In the genomic region with DNA sequence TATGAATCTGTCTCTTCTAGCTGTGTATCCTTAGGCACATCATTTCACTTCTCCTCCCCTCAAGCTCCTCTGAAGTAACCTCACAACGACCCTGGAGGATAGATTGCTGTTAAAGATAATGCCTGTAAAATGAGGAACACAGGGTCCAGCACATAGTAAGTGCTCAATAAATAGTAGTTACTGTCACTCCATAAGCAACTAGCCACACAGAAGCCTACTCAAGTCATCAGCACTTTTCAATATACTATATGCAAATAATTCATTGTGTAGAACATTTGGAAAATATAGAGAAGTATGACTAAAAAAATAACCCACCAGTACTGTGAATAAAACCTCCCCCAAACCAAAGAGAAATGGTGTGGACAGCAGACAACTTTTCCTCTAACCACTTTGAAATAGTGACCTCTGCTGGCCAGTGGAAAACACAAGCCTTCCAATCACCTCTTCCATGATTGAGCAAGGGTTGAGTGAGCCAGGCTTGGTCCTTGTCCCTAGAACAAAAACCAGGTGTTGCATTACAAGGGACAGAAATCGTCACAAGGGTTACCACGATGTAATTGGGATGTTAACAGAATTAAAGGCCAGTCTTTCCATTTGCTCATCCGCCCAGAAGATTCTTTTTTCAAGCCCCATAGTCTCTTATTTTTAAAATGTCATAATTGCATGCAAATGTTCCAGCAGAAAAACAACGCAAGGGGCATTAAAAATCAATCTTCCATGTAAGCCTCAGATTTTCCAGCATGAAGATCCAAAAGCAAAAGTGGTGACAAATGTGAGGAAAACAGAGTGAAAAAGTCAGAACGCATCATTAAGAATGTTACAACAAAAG, we compare ENCODE assay signal across 8 cellular contexts. TPM values are rescaled to one million over a fixed set of nuclear protein-coding genes. Genes with fewer than 3 reads are reported as not detected.
DNase-seq lines count a peak whose midpoint lies in the region; ATAC-seq and TF ChIP-seq lines count a peak whose summit lies in the region.

No MANE protein-coding gene starts in this region.

- CTCF ChIA-PET in AG04449 (lab: Yijun Ruan, JAX) = interaction anchor here (0.6 to 9.8 kb wide), 38 partner anchors 8 to 477 kb away, joined by 3 to 191 read pairs (median 4); no protein-coding TSS in a partner anchor
- CTCF ChIA-PET in activated CD4-positive, alpha-beta T cell treated with anti-CD3 and anti-CD28 coated beads, Interleukin-2, amount 10 ng/mL, durations not matched to agents 7 days and 5 days (lab: Charles Lee) = interaction anchor here (0.8 to 1.0 kb wide), 4 partner anchors 10 to 270 kb away, joined by 3 to 8 read pairs (median 4); no protein-coding TSS in a partner anchor

- intact Hi-C loops in left cardiac atrium (cut with DNase I) = loop anchor here (5.0 to 10.0 kb wide), 3 partner anchors 267 to 480 kb away; no protein-coding TSS in a partner anchor

- H3K36me3 Mint-ChIP-seq in activated CD4-positive, alpha-beta T cell treated with anti-CD3 and anti-CD28 coated beads, Interleukin-2, amount 10 ng/mL, durations not matched to agents 7 days and 5 days (ENCODE audit: low read depth) = no peaks in the 10 kb centered on the region
- H3K36me3 Mint-ChIP-seq in activated T-cell treated with anti-CD3 and anti-CD28 coated beads, Interleukin-2, amount 50 U/mL, for 24 hours (ENCODE audit: low read depth) = peaks cover 2% of the 10 kb centered on the region

- peak; percentile 72 for TF ChIP-seq CTCF in AG04449 (IDR thresholded peaks at IDR 0.05; ENCODE audit: insufficient read depth, low read length, missing control alignments)

- H3K27me3 Mint-ChIP-seq in activated CD4-positive, alpha-beta T cell treated with anti-CD3 and anti-CD28 coated beads, Interleukin-2, amount 10 ng/mL, durations not matched to agents 7 days and 5 days = no peaks in the 10 kb centered on the region
- no peaks in the 10 kb centered on the region for H3K27me3 Mint-ChIP-seq in activated T-cell treated with anti-CD3 and anti-CD28 coated beads, Interleukin-2, amount 50 U/mL, for 24 hours

- H3K4me3 ChIP-seq in AG04449 (ENCODE audit: low read depth, low read length) (no peak overlapping the region), skeletal muscle cell (ENCODE audit: low read depth, low read length) (no peak overlapping the region)

- DNase-seq in AG04449 (ENCODE audit: low read depth, low spot score) (no peak), G401 (ENCODE audit: low spot score) (peak; percentile 66), NCI-H1930 (lab: John Stamatoyannopoulos, UW) (peak; percentile 4 to 9), left cardiac atrium (peak; percentile 34), skeletal muscle cell (ENCODE audit: low read depth) (peak; percentile 31), GOT3 (lab: John Stamatoyannopoulos, UW) (no peak)
- DNase-seq in activated CD4-positive, alpha-beta T cell treated with anti-CD3 and anti-CD28 coated beads, Interleukin-2, amount 10 ng/mL, durations not matched to agents 7 days and 5 days = peak; percentile 49
- no peak for DNase-seq in activated T-cell treated with anti-CD3 and anti-CD28 coated beads, Interleukin-2, amount 50 U/mL, for 24 hours

- H3K27ac Mint-ChIP-seq in activated CD4-positive, alpha-beta T cell treated with anti-CD3 and anti-CD28 coated beads, Interleukin-2, amount 10 ng/mL, durations not matched to agents 7 days and 5 days = no peak overlapping the region
- no peak overlapping the region for H3K27ac Mint-ChIP-seq in activated T-cell treated with anti-CD3 and anti-CD28 coated beads, Interleukin-2, amount 50 U/mL, for 24 hours

- no peak overlapping the region for H3K4me3 Mint-ChIP-seq in activated CD4-positive, alpha-beta T cell treated with anti-CD3 and anti-CD28 coated beads, Interleukin-2, amount 10 ng/mL, durations not matched to agents 7 days and 5 days
- H3K4me3 Mint-ChIP-seq in activated T-cell treated with anti-CD3 and anti-CD28 coated beads, Interleukin-2, amount 50 U/mL, for 24 hours = no peak overlapping the region

- ATAC-seq in left cardiac atrium = peak in 1 of 2 donors; percentile 39

- POLR2A ChIA-PET in AG04449 (lab: Yijun Ruan, JAX) = no interaction called here
- POLR2A ChIA-PET in activated CD4-positive, alpha-beta T cell treated with anti-CD3 and anti-CD28 coated beads, Interleukin-2, amount 10 ng/mL, durations not matched to agents 7 days and 5 days (lab: Charles Lee) = no interaction called here

- in situ Hi-C loops in G401 (cut with HindIII; ENCODE audit: low sequenced_read_pairs) = no loop called here

- no peaks in the 10 kb centered on the region for H3K9me3 Mint-ChIP-seq in activated CD4-positive, alpha-beta T cell treated with anti-CD3 and anti-CD28 coated beads, Interleukin-2, amount 10 ng/mL, durations not matched to agents 7 days and 5 days
- no peaks in the 10 kb centered on the region for H3K9me3 Mint-ChIP-seq in activated T-cell treated with anti-CD3 and anti-CD28 coated beads, Interleukin-2, amount 50 U/mL, for 24 hours

- H3K4me1 Mint-ChIP-seq in activated CD4-positive, alpha-beta T cell treated with anti-CD3 and anti-CD28 coated beads, Interleukin-2, amount 10 ng/mL, durations not matched to agents 7 days and 5 days = no peaks in the 10 kb centered on the region
- H3K4me1 Mint-ChIP-seq in activated T-cell treated with anti-CD3 and anti-CD28 coated beads, Interleukin-2, amount 50 U/mL, for 24 hours (ENCODE audit: low read depth) = peaks cover 3% of the 10 kb centered on the region

RNA-seq across cellular contexts. Expression of a gene that starts 15.7 kb away (rescaled TPM):
- total RNA-seq in G401 (2014; rRNA removed; shearing (Covaris generic)) = 0.14 and 0.92 TPM in 2 replicates
- total RNA-seq in activated CD4-positive, alpha-beta T cell treated with anti-CD3 and anti-CD28 coated beads, Interleukin-2, amount 10 ng/mL, durations not matched to agents 7 days and 5 days = not detected
- total RNA-seq in left cardiac atrium = under 1 TPM; 0.37 to 0.44 TPM

Comparison
In these comparisons a context has a peak if more than half of its experiments do, and no peak if none do; other contexts are left out.
1. DNase-seq: peak in G401 (single experiment), NCI-H1930 (2 of 2), activated CD4-positive, alpha-beta T cell treated with anti-CD3 and anti-CD28 coated beads, Interleukin-2, amount 10 ng/mL, durations not matched to agents 7 days and 5 days (single experiment), left cardiac atrium (single experiment) and skeletal muscle cell (single experiment); none in AG04449 (single experiment), activated T-cell treated with anti-CD3 and anti-CD28 coated beads, Interleukin-2, amount 50 U/mL, for 24 hours (single experiment) and GOT3 (single experiment).